ENCODE assay signal across 10 cellular contexts in genomic region chr17:3804503-3804931, GRCh38. TPM values are rescaled to one million over a fixed set of nuclear protein-coding genes. Genes with fewer than 3 reads are reported as not detected.
DNase-seq lines count a peak whose midpoint lies in the region; ATAC-seq, FAIRE-seq and TF ChIP-seq lines count a peak whose summit lies in the region.
"Had no signal": no experiment of that assay in that cellular context is flagged by ENCODE, and none has a peak within 500 bp of the region (broad histone marks: within the 10 kb centered on the region; RNA-seq: fewer than 3 reads in every experiment).

No MANE protein-coding gene starts in this region.

- no peaks in the 10 kb centered on the region for H3K9me3 ChIP-seq in vagina

- no peak for TF ChIP-seq POLR2A in vagina (IDR thresholded peaks at IDR 0.05)

- no peaks in the 10 kb centered on the region for H3K27me3 ChIP-seq in vagina

- H3K4me3 ChIP-seq in GM12864 (ENCODE audit: low read depth, low read length) (no peak overlapping the region; the same call in 1 of the 2 replicates), vagina (no peak overlapping the region)

- ATAC-seq in GM21390 (IDR thresholded peaks at IDR 0.05; ENCODE audit: unreplicated experiment), result peak; percentile 70

- H3K36me3 ChIP-seq in vagina, result peaks cover 0 to 18% of the 10 kb centered on the region in 2 donors

- H3K4me1 ChIP-seq in vagina, result no peaks in the 10 kb centered on the region

- intact Hi-C loops in vagina (cut with DNase I), result no loop called here

- DNase-seq in GM12864 (ENCODE audit: low read depth) (peak; percentile 58), RCC 7860 (ENCODE audit: low spot score) (peak; percentile 98), kidney tubule cell (ENCODE audit: low spot score) (peak; percentile 96), nucleus accumbens (lab: John Stamatoyannopoulos, UW) (no peak), vagina (ENCODE audit: extremely low spot score in 2 of 2) (no peak), amniotic stem cell (lab: John Stamatoyannopoulos, UW) (no peak), NCI-H1694 treated with DMSO at 0.1 percent for 48 hours (lab: John Stamatoyannopoulos, UW) (no peak)
- DNase-seq: NCI-H774 had no signal

- no peak overlapping the region for H3K27ac ChIP-seq in vagina
- H3K27ac ChIP-seq: epithelial cell of prostate had no signal

- FAIRE-seq in RCC 7860 (lab: Jason Lieb, UNC), result peak; percentile 93

- no peak for TF ChIP-seq CTCF in GM12864 (IDR thresholded peaks at IDR 0.05; ENCODE audit: low read depth, low read length, missing control alignments)
- no peak for TF ChIP-seq CTCF in vagina (IDR thresholded peaks at IDR 0.05)

RNA-seq across cellular contexts. Expression of gene ITGAE, which starts 3.5 kb away (rescaled TPM):
- total RNA-seq in vagina, result 30.9 TPM

RNA-seq across cellular contexts. Expression of gene NCBP3, which starts 41.5 kb away (rescaled TPM):
- 20.6 TPM for total RNA-seq in vagina

Comparison
In these comparisons a context has a peak if more than half of its experiments do, and no peak if none do; other contexts are left out.
1. DNase-seq: peak in GM12864 (single experiment), RCC 7860 (single experiment) and kidney tubule cell (single experiment); none in nucleus accumbens (0 of 56), vagina (0 of 2), amniotic stem cell (single experiment) and NCI-H1694 treated with DMSO at 0.1 percent for 48 hours (single experiment).